In the genomic region with DNA sequence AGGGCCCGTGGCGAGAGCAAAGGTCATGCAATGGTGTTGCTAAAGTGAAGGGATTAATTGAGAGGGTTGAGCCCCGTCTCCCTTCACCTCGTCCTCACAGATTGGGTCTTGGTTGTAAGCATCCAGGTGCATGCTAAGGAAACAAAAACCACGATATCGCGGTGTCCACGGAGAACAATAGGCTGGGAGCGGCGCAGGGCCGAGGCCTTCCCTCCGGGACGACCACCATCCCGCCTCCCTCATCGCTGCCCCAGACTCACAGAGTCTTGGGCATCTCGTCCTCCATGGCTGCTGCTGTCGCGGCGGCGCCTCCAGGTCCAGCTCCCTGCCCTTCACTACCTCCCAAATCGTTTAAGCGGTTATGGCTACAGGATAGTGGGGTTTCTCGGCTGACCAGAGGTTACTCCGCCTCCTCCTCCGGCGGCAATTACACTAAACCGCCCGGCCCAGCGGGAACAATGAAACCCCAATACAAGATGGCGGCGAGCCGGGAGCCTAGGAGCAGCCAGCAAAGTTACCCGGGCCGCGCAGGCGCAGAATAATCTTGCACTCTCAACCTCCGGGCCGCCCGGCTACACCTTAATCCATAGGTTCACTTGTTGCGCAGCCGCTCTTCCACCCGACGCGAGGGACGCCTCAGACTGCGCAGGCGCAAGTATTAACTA, we compare ENCODE assay signal across 8 cellular contexts. TPM values are rescaled to one million over a fixed set of nuclear protein-coding genes. Genes with fewer than 3 reads are reported as not detected.
DNase-seq lines count a peak whose midpoint lies in the region; ATAC-seq and TF ChIP-seq lines count a peak whose summit lies in the region.

A gene with protein sequence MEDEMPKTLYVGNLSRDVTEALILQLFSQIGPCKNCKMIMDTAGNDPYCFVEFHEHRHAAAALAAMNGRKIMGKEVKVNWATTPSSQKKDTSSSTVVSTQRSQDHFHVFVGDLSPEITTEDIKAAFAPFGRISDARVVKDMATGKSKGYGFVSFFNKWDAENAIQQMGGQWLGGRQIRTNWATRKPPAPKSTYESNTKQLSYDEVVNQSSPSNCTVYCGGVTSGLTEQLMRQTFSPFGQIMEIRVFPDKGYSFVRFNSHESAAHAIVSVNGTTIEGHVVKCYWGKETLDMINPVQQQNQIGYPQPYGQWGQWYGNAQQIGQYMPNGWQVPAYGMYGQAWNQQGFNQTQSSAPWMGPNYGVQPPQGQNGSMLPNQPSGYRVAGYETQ (minus strand): TSS at position 484 of the 665 bp plus-strand sequence. CDS start 198 bp downstream, at position 286.

- peaks cover 38% of the 10 kb centered on the region for H4K20me1 ChIP-seq in SK-N-SH (ENCODE audit: insufficient read depth)

- peaks cover 24% of the 10 kb centered on the region for H3F3A ChIP-seq in SK-N-SH (replicated peaks; ENCODE audit: insufficient read depth)

- peak; percentile 95 for DNase-seq in GM04504 (ENCODE audit: low read depth)
- DNase-seq in NCI-H1048 (lab: John Stamatoyannopoulos, UW): peak; percentile 94
- peak; percentile 93 for DNase-seq in SK-N-SH
- peak; percentile 98 for DNase-seq in activated naive CD4-positive, alpha-beta T cell treated with anti-CD3 and anti-CD28 coated beads, Interleukin-2, amount 50 U/mL, for 16 hours
- peak; percentile 94 for DNase-seq in glomerular endothelial cell (ENCODE audit: extremely low read depth, low read depth, low spot score)
- peak; percentile 92 for DNase-seq in omental fat pad (ENCODE audit: low spot score)
- peak; percentile 98 for DNase-seq in testis

- no peak for TF ChIP-seq RAD21 in SK-N-SH (IDR thresholded peaks at IDR 0.05; ENCODE audit: low read length)

- TF ChIP-seq EP300 in SK-N-SH (IDR thresholded peaks at IDR 0.05; ENCODE audit: borderline replicate concordance in 1 of 2, low read depth in 1 of 2, low read length in 1 of 2): no peak

- WGBS in SK-N-SH (ENCODE audit: low lambda C conversion rate): 2% methylated on average over 28 of the region's 47 CpGs
- 1% methylated on average over 27 to 47 of the region's 47 CpGs for WGBS in testis, 2 donors

- H3K27ac ChIP-seq in SK-N-SH (ENCODE audit: low read depth in 2 of 2, low read length in 1 of 2) (peak within 1 kb of the TSS; percentile 97 to 99), testis (peak within 1 kb of the TSS; percentile 97 to 99)

- H3K36me3 ChIP-seq in SK-N-SH (replicated peaks in 1 of 2; ENCODE audit: control insufficient read depth in 1 of 2, insufficient read depth in 2 of 2, low read length in 1 of 2) (peaks cover 0 to 15% of the 10 kb centered on the region in 2 experiments), testis (ENCODE audit: low read depth, missing control alignments) (no peaks in the 10 kb centered on the region)

- H3K4me2 ChIP-seq in SK-N-SH: peak within 1 kb of the TSS; percentile 73

- H3K4me3 ChIP-seq in SK-N-SH (ENCODE audit: low read depth in 2 of 2, low read length in 1 of 2) (peak within 1 kb of the TSS; percentile 78 to 85), testis (peak within 1 kb of the TSS; percentile 78 to 98)

- CTCF ChIA-PET in SK-N-SH (lab: Yijun Ruan, JAX): no interaction called here

- intact Hi-C loops in testis (cut with DNase I; ENCODE audit: low total_unique reads): no loop called here

- peaks cover 51% of the 10 kb centered on the region for H3K79me2 ChIP-seq in SK-N-SH (ENCODE audit: insufficient read depth)

- H3K27me3 ChIP-seq in SK-N-SH (ENCODE audit: insufficient read depth) (no peaks in the 10 kb centered on the region), testis (no peaks in the 10 kb centered on the region)

- ATAC-seq in HG02571 (IDR thresholded peaks at IDR 0.05; ENCODE audit: unreplicated experiment): peak; percentile 98
- peak; percentile 100 for ATAC-seq in omental fat pad (ENCODE audit: low FRiP score)

- H3K4me1 ChIP-seq in SK-N-SH (ENCODE audit: control insufficient read depth in 1 of 2, insufficient read depth in 2 of 2, low read depth in 1 of 2, low read length in 1 of 2) (peaks cover 5 to 11% of the 10 kb centered on the region in 2 experiments; a peak in 2 of 4 replicates), testis (peaks cover 12% of the 10 kb centered on the region)

- no peak for TF ChIP-seq POLR2A in testis (IDR thresholded peaks at IDR 0.05)

- no peaks in the 10 kb centered on the region for H3K9me2 ChIP-seq in SK-N-SH

- H3K9ac ChIP-seq in SK-N-SH: peak within 1 kb of the TSS; percentile 100

- POLR2A ChIA-PET in SK-N-SH (lab: Yijun Ruan, JAX): interaction anchor here (2.3 to 2.4 kb wide), 2 partner anchors 10 to 46 kb away, joined by 8 to 9 read pairs; partner anchors contain the start of genes PCYOX1 and SNRPG

- no peak for TF ChIP-seq CTCF in SK-N-SH (IDR thresholded peaks at IDR 0.05)
- TF ChIP-seq CTCF in omental fat pad (IDR thresholded peaks at IDR 0.05): no peak
- TF ChIP-seq CTCF in testis (IDR thresholded peaks at IDR 0.05): no peak

- H2AFZ ChIP-seq in SK-N-SH (ENCODE audit: low read depth): peak within 1 kb of the TSS; percentile 76

- H3K9me3 ChIP-seq in SK-N-SH (no peaks in the 10 kb centered on the region), testis (no peaks in the 10 kb centered on the region)

TF ChIP-seq in SK-N-SH, 30 proteins besides CTCF, POLR2A, EP300 and RAD21 (continues in another document):
- TF ChIP-seq FOSL2 (IDR thresholded peaks at IDR 0.05; ENCODE audit: borderline replicate concordance, low read depth) (no peak), YY1 (IDR thresholded peaks at IDR 0.05; ENCODE audit: low read depth) (peak; percentile 96), RXRA (IDR thresholded peaks at IDR 0.05; ENCODE audit: borderline replicate concordance, low read depth) (no peak), MXI1 (IDR thresholded peaks at IDR 0.05; ENCODE audit: low read depth, low read length) (no peak), ELF1 (IDR thresholded peaks at IDR 0.05) (no peak), JUND (IDR thresholded peaks at IDR 0.05) (no peak), TEAD4 (IDR thresholded peaks at IDR 0.05; ENCODE audit: borderline replicate concordance, insufficient read depth) (no peak), SMC3 (IDR thresholded peaks at IDR 0.05; ENCODE audit: low read depth, low read length) (no peak), POLR2AphosphoS5 (IDR thresholded peaks at IDR 0.05; ENCODE audit: low read depth, low read length) (peak; percentile 96), FOXJ3 (CRISPR knock-in tag; IDR thresholded peaks at IDR 0.05) (no peak), SIN3A (IDR thresholded peaks at IDR 0.05; ENCODE audit: borderline replicate concordance, low read depth, low read length) (peak; percentile 76; the same call in 1 of the 2 replicates), GABPA (IDR thresholded peaks at IDR 0.05; ENCODE audit: low read depth) (no peak), TAF1 (IDR thresholded peaks at IDR 0.05; ENCODE audit: borderline replicate concordance, low read depth, low read length) (peak; percentile 90), GATA2 (CRISPR knock-in tag; IDR thresholded peaks at IDR 0.05) (no peak), MEF2A (IDR thresholded peaks at IDR 0.05; ENCODE audit: borderline replicate concordance, low read depth) (no peak), EZH2phosphoT487 (IDR thresholded peaks at IDR 0.05; ENCODE audit: borderline replicate concordance, low read depth) (no peak), TCF12 (IDR thresholded peaks at IDR 0.05) (no peak), FOXM1 (IDR thresholded peaks at IDR 0.05; ENCODE audit: low read depth) (no peak), USF1 (IDR thresholded peaks at IDR 0.05; ENCODE audit: borderline replicate concordance, low read depth) (no peak), CHD2 (IDR thresholded peaks at IDR 0.05; ENCODE audit: low read length, partially characterized antibody) (no peak)
- TF ChIP-seq, protein P1, sequence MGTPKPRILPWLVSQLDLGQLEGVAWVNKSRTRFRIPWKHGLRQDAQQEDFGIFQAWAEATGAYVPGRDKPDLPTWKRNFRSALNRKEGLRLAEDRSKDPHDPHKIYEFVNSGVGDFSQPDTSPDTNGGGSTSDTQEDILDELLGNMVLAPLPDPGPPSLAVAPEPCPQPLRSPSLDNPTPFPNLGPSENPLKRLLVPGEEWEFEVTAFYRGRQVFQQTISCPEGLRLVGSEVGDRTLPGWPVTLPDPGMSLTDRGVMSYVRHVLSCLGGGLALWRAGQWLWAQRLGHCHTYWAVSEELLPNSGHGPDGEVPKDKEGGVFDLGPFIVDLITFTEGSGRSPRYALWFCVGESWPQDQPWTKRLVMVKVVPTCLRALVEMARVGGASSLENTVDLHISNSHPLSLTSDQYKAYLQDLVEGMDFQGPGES (IDR thresholded peaks at IDR 0.05; ENCODE audit: low read depth, low read length): no peak
- TF ChIP-seq, protein P2, sequence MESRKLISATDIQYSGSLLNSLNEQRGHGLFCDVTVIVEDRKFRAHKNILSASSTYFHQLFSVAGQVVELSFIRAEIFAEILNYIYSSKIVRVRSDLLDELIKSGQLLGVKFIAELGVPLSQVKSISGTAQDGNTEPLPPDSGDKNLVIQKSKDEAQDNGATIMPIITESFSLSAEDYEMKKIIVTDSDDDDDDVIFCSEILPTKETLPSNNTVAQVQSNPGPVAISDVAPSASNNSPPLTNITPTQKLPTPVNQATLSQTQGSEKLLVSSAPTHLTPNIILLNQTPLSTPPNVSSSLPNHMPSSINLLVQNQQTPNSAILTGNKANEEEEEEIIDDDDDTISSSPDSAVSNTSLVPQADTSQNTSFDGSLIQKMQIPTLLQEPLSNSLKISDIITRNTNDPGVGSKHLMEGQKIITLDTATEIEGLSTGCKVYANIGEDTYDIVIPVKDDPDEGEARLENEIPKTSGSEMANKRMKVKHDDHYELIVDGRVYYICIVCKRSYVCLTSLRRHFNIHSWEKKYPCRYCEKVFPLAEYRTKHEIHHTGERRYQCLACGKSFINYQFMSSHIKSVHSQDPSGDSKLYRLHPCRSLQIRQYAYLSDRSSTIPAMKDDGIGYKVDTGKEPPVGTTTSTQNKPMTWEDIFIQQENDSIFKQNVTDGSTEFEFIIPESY (IDR thresholded peaks at IDR 0.05; ENCODE audit: borderline replicate concordance, low read depth): no peak

RNA-seq across cellular contexts. Expression of the gene that starts here (rescaled TPM):
- 77.7 and 98.0 TPM in 2 replicates for polyA plus RNA-seq in SK-N-SH (2012; rRNA removed)
- 45.2 and 48.0 TPM in 2 replicates for polyA plus RNA-seq in SK-N-SH (2012; cell fraction: cytosol; rRNA removed)
- 384 and 536 TPM in 2 replicates for polyA plus RNA-seq in SK-N-SH (2012; cell fraction: nucleus; rRNA removed)
- 50.5 and 91.8 TPM in 2 replicates for total RNA-seq in glomerular endothelial cell
- 100 to 1,000 TPM in 1 of 4 donors, 10 to 100 TPM in 3; 38.1 to 170 (median 53.9) TPM for total RNA-seq in omental fat pad
- 10 to 100 TPM; 89.4 to 89.9 TPM for total RNA-seq in testis
- 57.7 TPM for polyA plus RNA-seq in testis (ENCODE audit: insufficient read depth, low read depth, low replicate concordance)

Comparison
In these comparisons a context has a peak if more than half of its experiments do, and no peak if none do; other contexts are left out.
1. Peak in every context shown above with its lines: DNase-seq, ATAC-seq, H3K4me3 ChIP-seq and H3K27ac ChIP-seq.